In the genomic region with DNA sequence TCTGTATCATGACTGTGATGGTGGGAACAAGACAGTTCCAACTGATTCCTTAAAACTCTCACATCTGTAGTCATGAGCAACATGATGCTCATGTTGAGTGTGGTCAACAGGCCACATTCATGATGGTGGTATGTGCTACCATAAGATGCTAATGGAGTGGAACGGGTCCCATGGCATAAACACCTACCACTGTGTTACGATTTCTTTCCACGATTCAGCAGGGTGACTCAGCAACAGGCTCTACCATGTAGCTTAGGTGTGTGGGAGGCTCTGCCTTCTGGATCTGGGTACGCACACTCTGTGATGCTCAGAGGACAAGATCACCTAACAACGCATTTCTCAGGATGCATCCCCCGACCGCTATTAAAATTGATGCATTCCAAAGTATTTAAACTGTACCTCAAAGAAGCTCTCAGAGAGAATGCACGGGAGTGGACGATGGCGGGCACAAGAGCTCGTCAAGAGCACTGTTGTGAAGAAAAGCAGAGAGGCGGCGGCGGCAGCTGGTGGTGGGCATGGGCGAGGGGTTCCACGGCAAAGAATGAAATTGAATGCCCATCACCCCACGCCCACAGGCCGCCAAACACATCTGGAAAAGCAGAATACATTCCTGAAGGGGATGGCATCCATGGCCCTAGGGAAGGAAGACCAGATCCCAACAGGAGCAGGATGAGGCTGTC, we compare ENCODE assay signal across 1 cellular context.
TF ChIP-seq lines count a peak whose summit lies in the region.

No MANE protein-coding gene starts in this region.

TF ChIP-seq in HEK293, 187 proteins besides CTCF, POLR2A, EP300 and RAD21 (continued from another document):
- TF ChIP-seq, protein P1, sequence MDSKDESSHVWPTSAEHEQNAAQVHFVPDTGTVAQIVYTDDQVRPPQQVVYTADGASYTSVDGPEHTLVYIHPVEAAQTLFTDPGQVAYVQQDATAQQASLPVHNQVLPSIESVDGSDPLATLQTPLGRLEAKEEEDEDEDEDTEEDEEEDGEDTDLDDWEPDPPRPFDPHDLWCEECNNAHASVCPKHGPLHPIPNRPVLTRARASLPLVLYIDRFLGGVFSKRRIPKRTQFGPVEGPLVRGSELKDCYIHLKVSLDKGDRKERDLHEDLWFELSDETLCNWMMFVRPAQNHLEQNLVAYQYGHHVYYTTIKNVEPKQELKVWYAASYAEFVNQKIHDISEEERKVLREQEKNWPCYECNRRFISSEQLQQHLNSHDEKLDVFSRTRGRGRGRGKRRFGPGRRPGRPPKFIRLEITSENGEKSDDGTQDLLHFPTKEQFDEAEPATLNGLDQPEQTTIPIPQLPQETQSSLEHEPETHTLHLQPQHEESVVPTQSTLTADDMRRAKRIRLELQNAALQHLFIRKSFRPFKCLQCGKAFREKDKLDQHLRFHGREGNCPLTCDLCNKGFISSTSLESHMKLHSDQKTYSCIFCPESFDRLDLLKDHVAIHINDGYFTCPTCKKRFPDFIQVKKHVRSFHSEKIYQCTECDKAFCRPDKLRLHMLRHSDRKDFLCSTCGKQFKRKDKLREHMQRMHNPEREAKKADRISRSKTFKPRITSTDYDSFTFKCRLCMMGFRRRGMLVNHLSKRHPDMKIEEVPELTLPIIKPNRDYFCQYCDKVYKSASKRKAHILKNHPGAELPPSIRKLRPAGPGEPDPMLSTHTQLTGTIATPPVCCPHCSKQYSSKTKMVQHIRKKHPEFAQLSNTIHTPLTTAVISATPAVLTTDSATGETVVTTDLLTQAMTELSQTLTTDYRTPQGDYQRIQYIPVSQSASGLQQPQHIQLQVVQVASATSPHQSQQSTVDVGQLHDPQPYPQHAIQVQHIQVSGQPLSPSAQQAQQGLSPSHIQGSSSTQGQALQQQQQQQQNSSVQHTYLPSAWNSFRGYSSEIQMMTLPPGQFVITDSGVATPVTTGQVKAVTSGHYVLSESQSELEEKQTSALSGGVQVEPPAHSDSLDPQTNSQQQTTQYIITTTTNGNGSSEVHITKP (tag by site-specific recombination; IDR thresholded peaks at IDR 0.05): peak; percentile 88
- no peak for TF ChIP-seq ZNF621 (tag by site-specific recombination; IDR thresholded peaks at IDR 0.05)
- no peak for TF ChIP-seq ZBTB1 (tag by site-specific recombination; IDR thresholded peaks at IDR 0.05)
- no peak for TF ChIP-seq ZNF133 (tag by site-specific recombination; IDR thresholded peaks at IDR 0.05)
- no peak for TF ChIP-seq SCRT1 (tag by site-specific recombination; IDR thresholded peaks at IDR 0.05; ENCODE audit: borderline replicate concordance)
- TF ChIP-seq OSR2 (tag by site-specific recombination; IDR thresholded peaks at IDR 0.05): peak; percentile 12; the same call in 1 of the 2 replicates
- TF ChIP-seq FEZF1 (tag by site-specific recombination; IDR thresholded peaks at IDR 0.05): no peak
- TF ChIP-seq ZNF140 (tag by site-specific recombination; IDR thresholded peaks at IDR 0.05): no peak
